In the genomic region with DNA sequence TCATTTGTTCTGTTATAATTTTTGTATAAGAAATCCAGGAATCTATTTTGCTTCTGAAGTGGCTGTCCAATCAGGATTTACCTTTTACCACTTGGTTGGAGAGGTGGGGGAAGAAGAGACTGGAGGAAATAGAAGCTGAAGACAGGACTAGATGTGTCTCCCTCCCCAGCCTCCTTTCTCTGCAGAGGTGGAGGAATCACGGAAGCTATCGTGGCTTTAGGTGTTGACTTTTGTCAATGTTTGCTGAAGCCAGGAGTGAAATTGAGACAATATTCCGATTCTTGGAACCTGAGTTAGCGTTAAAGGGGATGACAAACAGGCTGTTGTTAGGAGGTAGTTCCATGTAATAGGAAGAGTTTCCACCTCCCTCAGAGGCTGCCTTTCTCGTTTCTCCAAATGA, we compare ENCODE assay signal across 11 cellular contexts. TPM values are rescaled to one million over a fixed set of nuclear protein-coding genes. Genes with fewer than 3 reads are reported as not detected.
DNase-seq lines count a peak whose midpoint lies in the region; ATAC-seq, FAIRE-seq and TF ChIP-seq lines count a peak whose summit lies in the region.
"Had no signal": no experiment of that assay in that cellular context is flagged by ENCODE, and none has a peak within 500 bp of the region (broad histone marks: within the 10 kb centered on the region; RNA-seq: fewer than 3 reads in every experiment).

No MANE protein-coding gene starts in this region.

- H3K79me1 ChIP-seq in IMR-90 (ENCODE audit: low read depth in 1 of 2, low read length in 2 of 2), result no peaks in the 10 kb centered on the region
- H3K79me1 ChIP-seq in H1 (ENCODE audit: low read depth, low read length), result no peaks in the 10 kb centered on the region

- BruUV-seq in IMR-90 (replicated peaks; lab: Mats Ljungman, UMichigan), result no TSS peak

- no peaks in the 10 kb centered on the region for H3K36me3 ChIP-seq in IMR-90 (ENCODE audit: control insufficient read depth, insufficient read depth, low read length)
- no peaks in the 10 kb centered on the region for H3K36me3 ChIP-seq in H1 (ENCODE audit: control insufficient read depth in 2 of 4, insufficient read depth in 4 of 4, low read length in 3 of 4)
- no peaks in the 10 kb centered on the region for H3K36me3 ChIP-seq in neural cell (ENCODE audit: insufficient read depth, low read length)
- H3K36me3 ChIP-seq: BE2C had no signal

- no peak overlapping the region for H3K4me3 ChIP-seq in IMR-90 (ENCODE audit: insufficient read depth, low read depth, low read length)
- no peak overlapping the region for H3K4me3 ChIP-seq in H1 (ENCODE audit: extremely low read depth in 1 of 4, insufficient read depth in 2 of 4, low read depth in 3 of 4, low read length in 4 of 4)
- H3K4me3 ChIP-seq in neural cell (ENCODE audit: low read length), result no peak overlapping the region

- H2AFZ ChIP-seq in IMR-90 (replicated peaks; ENCODE audit: low read length, poor library complexity) (peak overlapping the region; percentile 41), H1 (ENCODE audit: low read length) (peak overlapping the region; percentile 96), neural cell (ENCODE audit: low read depth, low read length) (peak overlapping the region; percentile 32)

- H3K4me1 ChIP-seq in IMR-90 (ENCODE audit: control insufficient read depth, insufficient read depth, low read length), result no peaks in the 10 kb centered on the region
- H3K4me1 ChIP-seq in H1 (replicated peaks in 1 of 4; ENCODE audit: control insufficient read depth in 3 of 4, insufficient read depth in 4 of 4, low read length in 3 of 4), result peaks cover 2 to 9% (median 8%) of the 10 kb centered on the region in 4 experiments; a peak in 5 of 7 replicates
- H3K4me1 ChIP-seq: BE2C had no signal

- no peaks in the 10 kb centered on the region for H4K20me1 ChIP-seq in IMR-90 (ENCODE audit: insufficient read depth, low read length)
- H4K20me1 ChIP-seq in H1 (replicated peaks in 1 of 2; ENCODE audit: control insufficient read depth in 1 of 2, insufficient read depth in 2 of 2, low read length in 2 of 2), result no peaks in the 10 kb centered on the region
- H4K20me1 ChIP-seq in neural cell (ENCODE audit: insufficient read depth), result no peaks in the 10 kb centered on the region

- no peaks in the 10 kb centered on the region for H3K9me1 ChIP-seq in IMR-90 (ENCODE audit: insufficient read depth, low read length)

- TF ChIP-seq POLR2A in IMR-90 (IDR thresholded peaks at IDR 0.05; ENCODE audit: low read depth, low read length) (no peak), H1 (IDR thresholded peaks at IDR 0.05; ENCODE audit: control extremely low read depth in 1 of 2, low read depth in 2 of 2, low read length in 2 of 2) (no peak)

- H3K27me3 ChIP-seq in IMR-90 (ENCODE audit: control insufficient read depth, insufficient read depth, low read length) (peaks cover 4% of the 10 kb centered on the region; the same call in 1 of the 2 replicates), H1 (replicated peaks in 1 of 4; ENCODE audit: control insufficient read depth in 3 of 4, extremely low read depth in 1 of 4, insufficient read depth in 3 of 4, low read length in 3 of 4) (no peaks in the 10 kb centered on the region), neural cell (ENCODE audit: insufficient read depth, low read depth, low read length) (no peaks in the 10 kb centered on the region)
- H3K27me3 ChIP-seq: BE2C had no signal

- H3K9me3 ChIP-seq in IMR-90 (ENCODE audit: control insufficient read depth, insufficient read depth, low read length) (no peaks in the 10 kb centered on the region), H1 (ENCODE audit: insufficient read depth in 2 of 2, low read depth in 1 of 2, low read length in 1 of 2) (no peaks in the 10 kb centered on the region), neural cell (ENCODE audit: low read length) (no peaks in the 10 kb centered on the region)
- H3K9me3 ChIP-seq: BE2C had no signal

- no peaks in the 10 kb centered on the region for H3K9me2 ChIP-seq in neural cell (ENCODE audit: insufficient read depth, low read length)

- no peak overlapping the region for H3K9ac ChIP-seq in IMR-90 (ENCODE audit: low read depth, low read length)
- no peak overlapping the region for H3K9ac ChIP-seq in H1 (replicated peaks in 1 of 4; ENCODE audit: extremely low read depth in 1 of 4, low read depth in 3 of 4, low read length in 3 of 4)
- peak overlapping the region; percentile 35 for H3K9ac ChIP-seq in neural cell (ENCODE audit: low read length)

- ATAC-seq in IMR-90 (ENCODE audit: low read depth), result no peak
- no peak for ATAC-seq in stimulated activated naive CD8-positive, alpha-beta T cell treated with anti-CD3 and anti-CD28 coated beads, Interleukin-15, Interleukin-2, amounts not matched to agents 100 U/mL and 50 U/mL, for 24 hours
- ATAC-seq in GM19328 (IDR thresholded peaks at IDR 0.05; ENCODE audit: unreplicated experiment), result no peak

- H3K4me2 ChIP-seq in IMR-90 (ENCODE audit: low read depth, low read length) (no peak overlapping the region), H1 (ENCODE audit: insufficient read depth in 1 of 2, low read depth in 2 of 2, low read length in 2 of 2) (no peak overlapping the region), neural cell (ENCODE audit: low read length) (no peak overlapping the region)

- H4K8ac ChIP-seq in IMR-90 (ENCODE audit: low read depth in 2 of 2, low read length in 2 of 2), result no peak overlapping the region
- no peak overlapping the region for H4K8ac ChIP-seq in H1 (ENCODE audit: extremely low read depth, insufficient read depth, low read length)

- H3K23me2 ChIP-seq in H1 (ENCODE audit: low read depth, low read length), result no peaks in the 10 kb centered on the region; the same call in 1 of the 2 replicates

- H4K91ac ChIP-seq in IMR-90 (ENCODE audit: insufficient read depth, low read depth, low read length) (no peak overlapping the region), H1 (replicated peaks; ENCODE audit: insufficient read length, low read length) (no peak overlapping the region)

- no peak overlapping the region for H3K27ac ChIP-seq in IMR-90 (ENCODE audit: insufficient read depth, low read length)
- H3K27ac ChIP-seq in H1 (ENCODE audit: low read depth, low read length), result no peak overlapping the region
- no peak overlapping the region for H3K27ac ChIP-seq in neural cell (ENCODE audit: low read length)

- H2BK120ac ChIP-seq in IMR-90 (ENCODE audit: low read depth, low read length), result no peak overlapping the region
- H2BK120ac ChIP-seq in H1 (replicated peaks; ENCODE audit: low read depth, low read length), result no peak overlapping the region

- no CpG with 5 or more reads among the region's 5 CpGs for WGBS in IMR-90 (ENCODE audit: extremely low coverage in 2 of 2, insufficient read length in 1 of 2), 2 experiments
- 98% methylated on average over 5 of the region's 5 CpGs; no CpG with 5 or more reads in 1 of the 2 experiments for WGBS in H1 (ENCODE audit: extremely low coverage in 1 of 2, insufficient coverage in 1 of 2, insufficient read length in 1 of 2, insufficient replicate concordance in 2 of 2, low coverage in 1 of 2, low lambda C conversion rate in 2 of 2, missing lambda C conversion rate in 1 of 2), 2 experiments

- H3F3A ChIP-seq in neural cell (ENCODE audit: insufficient read depth, low read length, poor library complexity, severe bottlenecking), result peaks cover 3% of the 10 kb centered on the region

- H2BK5ac ChIP-seq in IMR-90 (ENCODE audit: low read depth, low read length, poor library complexity, severe bottlenecking) (no peak overlapping the region), H1 (ENCODE audit: low read depth, low read length) (0 out of 2 replicates have a peak overlapping the region, but pooled peaks have one; percentile 41)

- no peak overlapping the region for H3K23ac ChIP-seq in IMR-90 (ENCODE audit: low read depth, low read length)
- no peak overlapping the region for H3K23ac ChIP-seq in H1 (ENCODE audit: insufficient read length)

- CTCF ChIA-PET in IMR-90 (lab: Yijun Ruan, JAX) (interaction anchor here (0.7 to 1.6 kb wide), 2 partner anchors 13 to 265 kb away, joined by 3 to 4 read pairs; no protein-coding TSS in a partner anchor), H1 (lab: Charles Lee; ENCODE audit: partially characterized antibody) (interaction anchor here (0.6 to 3.2 kb wide), 34 partner anchors 8 to 1599 kb away, joined by 3 to 18 read pairs (median 4); a partner anchor contains a TSS)

- dilution Hi-C loops in IMR-90 (cut with HindIII; ENCODE audit: low sequenced_read_pairs, unreplicated experiment), result no loop called here

- H2BK15ac ChIP-seq in IMR-90 (ENCODE audit: low read depth, low read length) (no peak overlapping the region), H1 (ENCODE audit: low read length) (0 out of 2 replicates have a peak overlapping the region, but pooled peaks have one; percentile 95)

- no peak for FAIRE-seq in H1 (lab: Jason Lieb, UNC)
- FAIRE-seq: D721Med had no signal

- no peak overlapping the region for H3K18ac ChIP-seq in IMR-90 (ENCODE audit: low read depth, low read length)
- no peak overlapping the region for H3K18ac ChIP-seq in H1 (ENCODE audit: extremely low read depth, low read length)

- in situ Hi-C loops in IMR-90 (cut with MboI; ENCODE audit: low sequenced_read_pairs), result loop anchor here (5.0 to 25.0 kb wide), 3 partner anchors 206 to 606 kb away; a partner anchor contains a TSS

- DNase-seq in DMS53 (lab: John Stamatoyannopoulos, UW) (peak; percentile 86), IMR-90 (no peak), H1 (ENCODE audit: low read depth in 1 of 2, low spot score in 2 of 2) (no peak), cardiac septum (ENCODE audit: low spot score) (no peak), NCI-H2107 treated with DMSO at 0.1 percent for 48 hours (lab: John Stamatoyannopoulos, UW; ENCODE audit: unreplicated experiment) (no peak)
- DNase-seq in stimulated activated naive CD8-positive, alpha-beta T cell treated with anti-CD3 and anti-CD28 coated beads, Interleukin-15, Interleukin-2, amounts not matched to agents 100 U/mL and 50 U/mL, for 24 hours, result no peak
- DNase-seq: BE2C, NCI-H1417 treated with DMSO at 0.1 percent for 48 hours had no signal

- no peak for TF ChIP-seq RAD21 in IMR-90 (IDR thresholded peaks at IDR 0.05; ENCODE audit: low read length)
- no peak for TF ChIP-seq RAD21 in H1 (IDR thresholded peaks at IDR 0.05 in 1 of 2, conservative IDR thresholded peaks at IDR 0.05 in 1 of 2; ENCODE audit: low read depth in 2 of 2, low read length in 2 of 2)
- no peak for TF ChIP-seq RAD21 in neural cell (conservative IDR thresholded peaks at IDR 0.05)

- no peak overlapping the region for H4K5ac ChIP-seq in IMR-90 (ENCODE audit: low read depth, low read length)
- no peak overlapping the region for H4K5ac ChIP-seq in H1 (ENCODE audit: insufficient read length, low read depth, low read length)

- TF ChIP-seq CTCF in IMR-90 (conservative IDR thresholded peaks at IDR 0.05; ENCODE audit: low read depth, low read length) (no peak), H1 (IDR thresholded peaks at IDR 0.05; ENCODE audit: control extremely low read depth in 1 of 3, insufficient read depth in 1 of 3, low read depth in 1 of 3, low read length in 3 of 3) (no peak), neural cell (IDR thresholded peaks at IDR 0.05; ENCODE audit: poor library complexity, severe bottlenecking) (no peak)

- no peak for TF ChIP-seq EP300 in H1 (IDR thresholded peaks at IDR 0.05; ENCODE audit: borderline replicate concordance in 1 of 2, low read depth in 2 of 2, low read length in 2 of 2)
- TF ChIP-seq EP300 in neural cell (conservative IDR thresholded peaks at IDR 0.05; ENCODE audit: poor library complexity, severe bottlenecking), result no peak

- H2AK9ac ChIP-seq in IMR-90 (replicated peaks; ENCODE audit: low read depth, low read length, poor library complexity), result no peak overlapping the region

- intact Hi-C loops in IMR-90 (cut with micrococcal nuclease) (loop anchor here (5.0 kb wide), 1 partner anchor 601 kb away; no protein-coding TSS in a partner anchor), cardiac septum (cut with DNase I) (loop anchor here (5.0 kb wide), 2 partner anchors 211 to 601 kb away; no protein-coding TSS in a partner anchor)

- H2BK20ac ChIP-seq in IMR-90 (ENCODE audit: low read depth, low read length), result no peak overlapping the region
- peak overlapping the region; percentile 94; the same call in 1 of the 2 replicates for H2BK20ac ChIP-seq in H1 (ENCODE audit: low read length)

- H3K79me2 ChIP-seq in H1 (ENCODE audit: control insufficient read depth in 1 of 2, insufficient read depth in 2 of 2, low read length in 2 of 2), result no peaks in the 10 kb centered on the region
- no peaks in the 10 kb centered on the region for H3K79me2 ChIP-seq in neural cell (replicated peaks; ENCODE audit: insufficient read depth, low read length)

- H3K14ac ChIP-seq in IMR-90 (replicated peaks; ENCODE audit: low read depth, low read length) (no peak overlapping the region), H1 (ENCODE audit: insufficient read length) (no peak overlapping the region)

- H2AK5ac ChIP-seq in IMR-90 (ENCODE audit: low read depth, low read length), result no peak overlapping the region
- no peak overlapping the region for H2AK5ac ChIP-seq in H1 (ENCODE audit: low read depth, low read length)

- POLR2A ChIA-PET in IMR-90 (lab: Charles Lee; ENCODE audit: unreplicated experiment), result no interaction called here
- POLR2A ChIA-PET in H1 (lab: Charles Lee; ENCODE audit: partially characterized antibody), result interaction anchor here (2.3 kb wide), 1 partner anchor 396 kb away, joined by 14 read pairs; a partner anchor contains a TSS

- peak overlapping the region; percentile 65 for H2BK12ac ChIP-seq in H1 (ENCODE audit: low read depth, low read length)

- no peak overlapping the region for H3K56ac ChIP-seq in IMR-90 (ENCODE audit: extremely low read depth, insufficient read depth, low read length)
- no peak overlapping the region for H3K56ac ChIP-seq in H1 (replicated peaks; ENCODE audit: insufficient read length, low read depth, low read length)

- no peak overlapping the region for H3K4ac ChIP-seq in IMR-90 (ENCODE audit: low read depth, low read length)
- H3K4ac ChIP-seq in H1 (replicated peaks; ENCODE audit: insufficient read length, low read depth, low read length), result no peak overlapping the region

RNA-seq across cellular contexts. Expression of a gene that starts 43.5 kb away (rescaled TPM):
- total RNA-seq in IMR-90 (2012; rRNA removed), result 9.5 and 22.8 TPM in 2 replicates
- 23.3 and 26.4 TPM in 2 replicates for polyA plus RNA-seq in IMR-90 (2012; rRNA removed)
- 3.6 and 8.7 TPM in 2 replicates for polyA plus RNA-seq in IMR-90 (2012; cell fraction: cytosol; rRNA removed)
- 0.48 and 4.9 TPM in 2 replicates for polyA plus RNA-seq in IMR-90 (2012; cell fraction: nucleus; rRNA removed; ENCODE audit: low replicate concordance)
- 29.4 TPM in 2 replicates for total RNA-seq in H1 (2021; fragmentation: NEBNext Ultra II Directional; extraction: Animal tissue kit (Norgen Biotek cat#: 25700))
- polyA plus RNA-seq in H1 (2011; rRNA removed), result 9.5 and 19.8 TPM in 2 replicates
- polyA plus RNA-seq in H1 (2011; cell fraction: cytosol; rRNA removed), result 24.7 TPM
- polyA plus RNA-seq in H1 (2011; cell fraction: nucleus; rRNA removed), result 3.8 TPM
- 31.3 to 48.6 TPM (median 33.8 TPM) in 4 replicates for polyA plus RNA-seq in H1 (2012, experiment 1 of 2)
- 12.3 TPM for polyA plus RNA-seq in H1 (2012, experiment 2 of 2)
- polyA plus RNA-seq in H1 (2013, experiment 1 of 2), result 26.4 TPM
- 27.4 TPM for polyA plus RNA-seq in H1 (2013, experiment 2 of 2)
- polyA minus RNA-seq in H1 (2011; rRNA and poly(A)+ RNA removed), result 7.6 and 9.7 TPM in 2 replicates
- 7.1 TPM for polyA minus RNA-seq in H1 (2011; cell fraction: cytosol; rRNA and poly(A)+ RNA removed)
- polyA minus RNA-seq in H1 (2011; cell fraction: nucleus; rRNA and poly(A)+ RNA removed), result 8.5 TPM
- 13.0 and 18.5 TPM in 2 replicates for polyA plus RNA-seq in neural cell
- 15.8 and 20.3 TPM in 2 replicates for polyA minus RNA-seq in neural cell
- 26.7 TPM for total RNA-seq in cardiac septum

Comparison
In these comparisons a context has a peak if more than half of its experiments do, and no peak if none do; other contexts are left out.
1. H2AFZ ChIP-seq: peak in every context shown above with its lines; median percentile 96 in H1; 41 in IMR-90; 32 in neural cell.